7 cellular contexts compared by ENCODE assay signal in genomic region chr14:78617735-78618134, GRCh38.
"Had no signal": no experiment of that assay in that cellular context is flagged by ENCODE, and none has a peak within 500 bp of the region (broad histone marks: within the 10 kb centered on the region; RNA-seq: fewer than 3 reads in every experiment).

No MANE protein-coding gene starts in this region.

- H3K4me3 ChIP-seq: GM23248, HAP-1 had no signal

- H3K36me3 Mint-ChIP-seq: IgD-negative memory B cell had no signal

- H3K9me3 Mint-ChIP-seq: IgD-negative memory B cell had no signal

- H3K4me1 ChIP-seq: HAP-1 had no signal

- H3K27ac ChIP-seq: GM23248 had no signal

- H3K9ac ChIP-seq: GM23248 had no signal

- H3K9me3 ChIP-seq: HAP-1 had no signal

- H3K36me3 ChIP-seq: HAP-1 had no signal

- H3K27ac Mint-ChIP-seq: IgD-negative memory B cell had no signal

- H3K4me1 Mint-ChIP-seq: IgD-negative memory B cell had no signal

- H3K27me3 Mint-ChIP-seq: IgD-negative memory B cell had no signal

- H3K4me3 Mint-ChIP-seq: IgD-negative memory B cell had no signal

- ATAC-seq: HCT116 had no signal

- H2AFZ ChIP-seq: GM23248 had no signal

- DNase-seq: GM23248, GOT3, H7, KG1 had no signal
